In the genomic region with DNA sequence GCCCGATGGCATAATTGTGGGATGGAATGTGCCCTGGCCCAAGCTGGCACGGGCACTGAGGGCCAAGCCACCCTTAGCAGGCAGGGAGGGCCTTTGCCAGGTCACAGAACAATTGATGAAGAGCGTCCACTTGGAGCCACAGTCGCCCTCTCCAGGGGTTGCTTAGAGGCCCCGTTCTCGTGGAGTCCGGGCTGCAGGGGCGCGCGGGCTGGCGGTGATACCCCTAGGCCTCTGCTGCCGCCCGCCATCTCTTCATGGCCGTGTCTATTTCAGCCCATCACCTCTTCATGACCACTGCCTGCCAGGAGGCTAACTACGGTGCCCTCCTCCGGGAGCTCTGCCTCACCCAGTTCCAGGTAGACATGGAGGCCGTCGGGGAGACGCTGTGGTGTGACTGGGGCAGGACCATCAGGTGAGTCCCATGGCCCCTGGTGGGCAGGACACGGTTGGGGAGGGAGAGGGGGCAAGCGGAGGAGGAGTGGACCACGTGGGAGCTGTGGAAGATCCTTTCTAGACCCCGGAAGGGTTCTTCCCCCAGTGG, we compare ENCODE assay signal across 2 cellular contexts.
TF ChIP-seq lines count a peak whose summit lies in the region.

No MANE protein-coding gene starts in this region.

TF ChIP-seq in HepG2, 621 proteins besides CTCF, POLR2A, EP300 and RAD21:
- TF ChIP-seq HNRNPL (IDR thresholded peaks at IDR 0.05; ENCODE audit: low read depth, low read length) (0 out of 2 replicates have a peak, but pooled peaks have one; percentile 46), LBX2 (CRISPR knock-in tag; IDR thresholded peaks at IDR 0.05; ENCODE audit: borderline replicate concordance) (no peak)

TF ChIP-seq in WTC11, 78 proteins besides CTCF, POLR2A, EP300 and RAD21:
- TF ChIP-seq, protein P1, sequence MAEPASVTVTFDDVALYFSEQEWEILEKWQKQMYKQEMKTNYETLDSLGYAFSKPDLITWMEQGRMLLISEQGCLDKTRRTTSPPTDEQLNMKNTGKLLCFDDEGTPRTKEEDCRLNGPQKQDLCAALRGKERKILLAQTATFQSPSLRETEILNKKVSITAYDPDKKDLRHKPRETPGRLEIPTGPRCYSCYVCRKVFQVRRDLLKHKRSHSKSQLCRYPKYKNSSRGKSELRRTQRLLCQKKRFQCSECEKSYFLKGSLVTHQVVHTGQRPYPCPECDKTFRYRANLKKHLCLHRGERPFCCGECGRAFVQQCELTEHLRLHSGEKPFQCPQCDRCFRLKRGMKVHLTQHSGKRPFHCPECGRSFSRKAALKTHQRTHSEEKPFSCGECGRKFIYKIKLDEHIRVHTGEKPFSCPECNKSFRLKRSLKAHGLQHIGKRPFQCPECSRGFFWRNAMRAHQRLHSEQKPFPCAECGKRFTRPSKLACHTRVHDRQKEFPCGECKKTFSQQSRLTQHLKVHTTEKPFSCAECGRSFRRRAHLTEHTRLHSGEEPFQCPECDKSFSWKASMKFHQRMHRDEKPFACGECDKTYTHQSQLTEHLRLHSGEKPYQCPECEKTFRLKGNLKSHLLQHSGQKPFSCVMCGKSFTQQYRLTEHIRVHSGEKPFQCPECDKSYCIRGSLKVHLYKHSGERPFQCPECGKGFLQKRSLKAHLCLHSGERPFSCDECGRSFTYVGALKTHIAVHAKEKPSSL (CRISPR knock-in tag; conservative IDR thresholded peaks at IDR 0.05): no peak
- no peak for TF ChIP-seq SMAD3 (CRISPR knock-in tag; IDR thresholded peaks at IDR 0.05; ENCODE audit: borderline replicate concordance)
- TF ChIP-seq, protein P2, sequence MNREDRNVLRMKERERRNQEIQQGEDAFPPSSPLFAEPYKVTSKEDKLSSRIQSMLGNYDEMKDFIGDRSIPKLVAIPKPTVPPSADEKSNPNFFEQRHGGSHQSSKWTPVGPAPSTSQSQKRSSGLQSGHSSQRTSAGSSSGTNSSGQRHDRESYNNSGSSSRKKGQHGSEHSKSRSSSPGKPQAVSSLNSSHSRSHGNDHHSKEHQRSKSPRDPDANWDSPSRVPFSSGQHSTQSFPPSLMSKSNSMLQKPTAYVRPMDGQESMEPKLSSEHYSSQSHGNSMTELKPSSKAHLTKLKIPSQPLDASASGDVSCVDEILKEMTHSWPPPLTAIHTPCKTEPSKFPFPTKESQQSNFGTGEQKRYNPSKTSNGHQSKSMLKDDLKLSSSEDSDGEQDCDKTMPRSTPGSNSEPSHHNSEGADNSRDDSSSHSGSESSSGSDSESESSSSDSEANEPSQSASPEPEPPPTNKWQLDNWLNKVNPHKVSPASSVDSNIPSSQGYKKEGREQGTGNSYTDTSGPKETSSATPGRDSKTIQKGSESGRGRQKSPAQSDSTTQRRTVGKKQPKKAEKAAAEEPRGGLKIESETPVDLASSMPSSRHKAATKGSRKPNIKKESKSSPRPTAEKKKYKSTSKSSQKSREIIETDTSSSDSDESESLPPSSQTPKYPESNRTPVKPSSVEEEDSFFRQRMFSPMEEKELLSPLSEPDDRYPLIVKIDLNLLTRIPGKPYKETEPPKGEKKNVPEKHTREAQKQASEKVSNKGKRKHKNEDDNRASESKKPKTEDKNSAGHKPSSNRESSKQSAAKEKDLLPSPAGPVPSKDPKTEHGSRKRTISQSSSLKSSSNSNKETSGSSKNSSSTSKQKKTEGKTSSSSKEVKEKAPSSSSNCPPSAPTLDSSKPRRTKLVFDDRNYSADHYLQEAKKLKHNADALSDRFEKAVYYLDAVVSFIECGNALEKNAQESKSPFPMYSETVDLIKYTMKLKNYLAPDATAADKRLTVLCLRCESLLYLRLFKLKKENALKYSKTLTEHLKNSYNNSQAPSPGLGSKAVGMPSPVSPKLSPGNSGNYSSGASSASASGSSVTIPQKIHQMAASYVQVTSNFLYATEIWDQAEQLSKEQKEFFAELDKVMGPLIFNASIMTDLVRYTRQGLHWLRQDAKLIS (CRISPR knock-in tag; IDR thresholded peaks at IDR 0.05; ENCODE audit: borderline replicate concordance): no peak
